In the genomic region with DNA sequence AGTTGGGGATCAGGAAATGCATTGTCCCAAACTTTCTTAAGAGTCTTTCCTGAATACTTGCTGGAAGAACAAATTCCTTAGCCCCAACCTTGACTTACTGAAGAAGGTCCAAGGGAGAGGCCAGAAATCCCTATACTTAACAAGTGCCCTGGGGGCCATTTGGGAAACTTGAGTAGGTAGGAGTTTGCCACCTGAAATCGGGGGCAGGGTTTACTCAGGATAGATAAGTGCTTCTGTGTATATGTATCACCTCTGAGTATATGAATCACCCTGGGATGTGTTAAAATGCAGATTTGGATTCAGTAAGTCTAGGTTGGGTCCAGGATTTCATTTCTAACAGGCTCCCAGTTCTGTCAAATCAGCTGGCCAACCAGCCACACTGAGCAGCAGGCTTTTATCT, we compare ENCODE assay signal across 19 cellular contexts. TPM values are rescaled to one million over a fixed set of nuclear protein-coding genes. Genes with fewer than 3 reads are reported as not detected.
DNase-seq lines count a peak whose midpoint lies in the region; ATAC-seq, FAIRE-seq and TF ChIP-seq lines count a peak whose summit lies in the region.
"Had no signal": no experiment of that assay in that cellular context is flagged by ENCODE, and none has a peak within 500 bp of the region (broad histone marks: within the 10 kb centered on the region; RNA-seq: fewer than 3 reads in every experiment).

No MANE protein-coding gene starts in this region.

- no peaks in the 10 kb centered on the region for H3K79me1 ChIP-seq in mesendoderm (ENCODE audit: low read length)

- H4K5ac ChIP-seq in mesendoderm (ENCODE audit: low read length): no peak overlapping the region

- no peak for ATAC-seq in GM21717 (IDR thresholded peaks at IDR 0.05; ENCODE audit: unreplicated experiment)
- ATAC-seq: CD8-positive, alpha-beta T cell; HCT116 had no signal

- H3K36me3 ChIP-seq in bronchial epithelial cell (ENCODE audit: control insufficient read depth, insufficient read depth, low read length) (no peaks in the 10 kb centered on the region), mesendoderm (ENCODE audit: control insufficient read depth, insufficient read depth, low read length) (no peaks in the 10 kb centered on the region)
- H3K36me3 ChIP-seq: BLaER1 treated with 17β-estradiol and CSF1 and Interleukin-3, amounts not matched to agents 10 nM and 100 nM had no signal

- FAIRE-seq in bronchial epithelial cell (lab: Jason Lieb, UNC): no peak
- FAIRE-seq: GM12892, GM18507 had no signal

- H3K4me1 ChIP-seq in mesendoderm (ENCODE audit: control insufficient read depth, low read depth, low read length): no peaks in the 10 kb centered on the region

- WGBS in mesendoderm (ENCODE audit: extremely low coverage, insufficient coverage, low lambda C conversion rate): no CpG with 5 or more reads among the region's 1 CpG

- no peaks in the 10 kb centered on the region for H3K79me2 ChIP-seq in mesendoderm (ENCODE audit: control insufficient read depth, insufficient read depth, low read length)

- peaks cover 5% of the 10 kb centered on the region for H3K4me1 Mint-ChIP-seq in type B pancreatic cell (ENCODE audit: unreplicated experiment)
- H3K4me1 Mint-ChIP-seq: B cell had no signal

- H3K36me3 Mint-ChIP-seq in type B pancreatic cell: no peaks in the 10 kb centered on the region
- H3K36me3 Mint-ChIP-seq: CD8-positive, alpha-beta T cell had no signal

- no peaks in the 10 kb centered on the region for H3K27me3 ChIP-seq in bronchial epithelial cell (ENCODE audit: control insufficient read depth, insufficient read depth, low read length)
- no peaks in the 10 kb centered on the region for H3K27me3 ChIP-seq in mesendoderm (ENCODE audit: insufficient read depth, low read length, poor library complexity)

- H3K4me3 ChIP-seq in bronchial epithelial cell (ENCODE audit: low read depth, low read length) (no peak overlapping the region), mesendoderm (ENCODE audit: low read length) (no peak overlapping the region)
- H3K4me3 ChIP-seq: BLaER1 treated with 17β-estradiol and CSF1 and Interleukin-3, amounts not matched to agents 10 nM and 100 nM had no signal

- H3K9me3 Mint-ChIP-seq in type B pancreatic cell: peaks cover 5% of the 10 kb centered on the region
- H3K9me3 Mint-ChIP-seq: CD8-positive, alpha-beta T cell had no signal

- H2AK5ac ChIP-seq in mesendoderm (ENCODE audit: low read length): no peak overlapping the region

- H3K4me2 ChIP-seq in mesendoderm (ENCODE audit: low read length): no peak overlapping the region
- H3K4me2 ChIP-seq: BLaER1 treated with 17β-estradiol and CSF1 and Interleukin-3, amounts not matched to agents 10 nM and 100 nM had no signal

- H2BK15ac ChIP-seq in mesendoderm (replicated peaks; ENCODE audit: low read depth): no peak overlapping the region

- H2BK5ac ChIP-seq in mesendoderm (ENCODE audit: low read length): no peak overlapping the region

- no peak for TF ChIP-seq CTCF in bronchial epithelial cell (IDR thresholded peaks at IDR 0.05; ENCODE audit: insufficient read depth, low read length, severe bottlenecking)
- no peak for TF ChIP-seq CTCF in type B pancreatic cell (conservative IDR thresholded peaks at IDR 0.05)

- no peak overlapping the region for H3K18ac ChIP-seq in mesendoderm (ENCODE audit: low read length)

- H3K27ac ChIP-seq in mesendoderm (ENCODE audit: low read depth, low read length): no peak overlapping the region
- H3K27ac ChIP-seq: BLaER1 treated with 17β-estradiol and CSF1 and Interleukin-3, amounts not matched to agents 10 nM and 100 nM; HL-60 had no signal

- no peak overlapping the region for H2BK120ac ChIP-seq in mesendoderm (ENCODE audit: low read depth, low read length)

- DNase-seq in M059J (ENCODE audit: low read depth) (peak; percentile 38), bronchial epithelial cell (ENCODE audit: low read depth) (peak; percentile 26), mesendoderm (peak; percentile 56), OCI-M1 (lab: John Stamatoyannopoulos, UW) (no peak), NCI-H1105 (lab: John Stamatoyannopoulos, UW) (no peak), type B pancreatic cell (ENCODE audit: extremely low spot score, unreplicated experiment) (no peak)
- DNase-seq: Calu3; CD8-positive, alpha-beta T cell; DMS79 treated with DMSO at 0.1 percent for 48 hours; GOT3; H7; HFFc6 had no signal

- no peak overlapping the region for H3K4ac ChIP-seq in mesendoderm (ENCODE audit: low read depth, low read length)

- no peak overlapping the region for H3K9ac ChIP-seq in mesendoderm (ENCODE audit: low read length)
- H3K9ac ChIP-seq: BLaER1 treated with 17β-estradiol and CSF1 and Interleukin-3, amounts not matched to agents 10 nM and 100 nM had no signal

- H3K56ac ChIP-seq in mesendoderm (ENCODE audit: low read length): no peak overlapping the region

- H4K8ac ChIP-seq in mesendoderm (ENCODE audit: low read depth, low read length): no peak overlapping the region

- no peak overlapping the region for H3K27ac Mint-ChIP-seq in type B pancreatic cell
- H3K27ac Mint-ChIP-seq: B cell; CD8-positive, alpha-beta T cell; HFFc6 had no signal

- no peak overlapping the region for H3K23ac ChIP-seq in mesendoderm (ENCODE audit: low read length)

- H3K27me3 Mint-ChIP-seq in type B pancreatic cell: no peaks in the 10 kb centered on the region

- no peak overlapping the region for H3K4me3 Mint-ChIP-seq in type B pancreatic cell
- H3K4me3 Mint-ChIP-seq: B cell; CD8-positive, alpha-beta T cell; HFFc6 had no signal

RNA-seq across cellular contexts. Expression of gene MYO10, which starts 47.9 kb away (rescaled TPM):
- total RNA-seq in M059J (2014; rRNA removed; shearing (Covaris generic)): 13.6 and 30.2 TPM in 2 replicates
- 39.5 and 57.2 TPM in 2 replicates for total RNA-seq in bronchial epithelial cell
- polyA plus RNA-seq in mesendoderm (2013, experiment 1 of 2): 30.7 TPM
- polyA plus RNA-seq in mesendoderm (2013, experiment 2 of 2): 31.3 TPM
- 33.6 and 52.5 TPM in 2 replicates for total RNA-seq in type B pancreatic cell (ENCODE audit: low replicate concordance)
- total RNA-seq: B cell; CD8-positive, alpha-beta T cell had no signal

Comparison
In these comparisons a context has a peak if more than half of its experiments do, and no peak if none do; other contexts are left out.
1. DNase-seq: peak in M059J (single experiment), bronchial epithelial cell (single experiment) and mesendoderm (single experiment); none in OCI-M1 (single experiment), NCI-H1105 (single experiment) and type B pancreatic cell (single experiment).